In genomic region chr3:43289401-43289800, GRCh38 we compare ENCODE assay signal across 10 cellular contexts. TPM values are rescaled to one million over a fixed set of nuclear protein-coding genes. Genes with fewer than 3 reads are reported as not detected.
DNase-seq lines count a peak whose midpoint lies in the region; ATAC-seq and TF ChIP-seq lines count a peak whose summit lies in the region.
"Had no signal": no experiment of that assay in that cellular context is flagged by ENCODE, and none has a peak within 500 bp of the region (broad histone marks: within the 10 kb centered on the region; RNA-seq: fewer than 3 reads in every experiment).

No MANE protein-coding gene starts in this region.

- H3K27me3 Mint-ChIP-seq in activated CD4-positive, alpha-beta T cell treated with anti-CD3 and anti-CD28 coated beads, Interleukin-2, amount 10 ng/mL, durations not matched to agents 24 days and 14 days: no peaks in the 10 kb centered on the region

- H3K4me3 ChIP-seq in adipocyte (ENCODE audit: low read length) (peak overlapping the region; percentile 96), liver (ENCODE audit: low read depth in 1 of 3, low read length in 3 of 3) (peak overlapping the region; percentile 42 to 93 (median 58)), thoracic aorta (peak overlapping the region; percentile 87)
- H3K4me3 ChIP-seq: cardiac muscle cell had no signal

- peaks cover 8% of the 10 kb centered on the region for H3K36me3 ChIP-seq in adipocyte (ENCODE audit: control insufficient read depth, insufficient read depth, low read length, severe bottlenecking)
- no peaks in the 10 kb centered on the region for H3K36me3 ChIP-seq in liver (ENCODE audit: control insufficient read depth in 4 of 4, insufficient read depth in 3 of 4, low read depth in 1 of 4, low read length in 3 of 4)
- no peaks in the 10 kb centered on the region for H3K36me3 ChIP-seq in thoracic aorta
- H3K36me3 ChIP-seq: cardiac muscle cell had no signal

- H3K9ac ChIP-seq in adipocyte (ENCODE audit: low read length) (no peak overlapping the region), liver (ENCODE audit: low read depth in 1 of 2, low read length in 2 of 2) (peak overlapping the region; percentile 39 to 50)

- ATAC-seq in thoracic aorta (ENCODE audit: insufficient number of reproducible peaks, low FRiP score, low read depth): no peak

- TF ChIP-seq CTCF in liver (IDR thresholded peaks at IDR 0.05; ENCODE audit: low read depth, low read length, missing input control) (no peak), thoracic aorta (IDR thresholded peaks at IDR 0.05) (no peak)

- intact Hi-C loops in activated CD4-positive, alpha-beta T cell treated with anti-CD3 and anti-CD28 coated beads, Interleukin-2, amount 10 ng/mL, durations not matched to agents 24 days and 14 days (cut with micrococcal nuclease): loop anchor here (2.0 to 10.0 kb wide), 6 partner anchors 38 to 695 kb away; partner anchors contain the start of genes ACKR2, ANO10, HIGD1A and POMGNT2

- H3K9me3 ChIP-seq in adipocyte (ENCODE audit: control insufficient read depth, low read length) (no peaks in the 10 kb centered on the region), liver (ENCODE audit: control insufficient read depth in 4 of 4, low read length in 3 of 4) (no peaks in the 10 kb centered on the region), thoracic aorta (no peaks in the 10 kb centered on the region)

- H3K4me1 Mint-ChIP-seq in activated CD4-positive, alpha-beta T cell treated with anti-CD3 and anti-CD28 coated beads, Interleukin-2, amount 10 ng/mL, durations not matched to agents 24 days and 14 days: peaks cover 59% of the 10 kb centered on the region

- peak overlapping the region; percentile 94 for H3K4me3 Mint-ChIP-seq in activated CD4-positive, alpha-beta T cell treated with anti-CD3 and anti-CD28 coated beads, Interleukin-2, amount 10 ng/mL, durations not matched to agents 24 days and 14 days

- H3K9me3 Mint-ChIP-seq in activated CD4-positive, alpha-beta T cell treated with anti-CD3 and anti-CD28 coated beads, Interleukin-2, amount 10 ng/mL, durations not matched to agents 24 days and 14 days: no peaks in the 10 kb centered on the region

- TF ChIP-seq RAD21 in liver (IDR thresholded peaks at IDR 0.05): no peak

- H3K27ac Mint-ChIP-seq in activated CD4-positive, alpha-beta T cell treated with anti-CD3 and anti-CD28 coated beads, Interleukin-2, amount 10 ng/mL, durations not matched to agents 24 days and 14 days: peak overlapping the region; percentile 93

- H3K27me3 ChIP-seq in adipocyte (replicated peaks; ENCODE audit: control insufficient read depth, insufficient read depth, low read length) (no peaks in the 10 kb centered on the region), liver (ENCODE audit: control insufficient read depth in 4 of 4, insufficient read depth in 4 of 4, low read length in 3 of 4) (no peaks in the 10 kb centered on the region), thoracic aorta (replicated peaks; ENCODE audit: insufficient read depth) (no peaks in the 10 kb centered on the region)

- H3K4me1 ChIP-seq in adipocyte (ENCODE audit: control insufficient read depth, insufficient read depth, low read length) (peaks cover 44% of the 10 kb centered on the region), liver (ENCODE audit: control insufficient read depth in 4 of 4, insufficient read depth in 4 of 4, low read length in 3 of 4) (peaks cover 4 to 54% (median 32%) of the 10 kb centered on the region in 4 donors), thoracic aorta (ENCODE audit: control insufficient read depth in 1 of 2, low read depth in 2 of 2) (peaks cover 35 to 40% of the 10 kb centered on the region in 2 donors)

- no peak for DNase-seq in activated CD4-positive, alpha-beta T cell treated with anti-CD3 and anti-CD28 coated beads, Interleukin-2, amount 10 ng/mL, durations not matched to agents 24 days and 14 days
- no peak for DNase-seq in activated CD4-positive, alpha-beta T cell treated with anti-CD3 and anti-CD28 coated beads, Interleukin-2, amount 50 U/mL, for 1 hour
- DNase-seq in adipocyte (ENCODE audit: low read depth) (peak; percentile 20), thoracic aorta (ENCODE audit: low spot score) (no peak), NCI-H510A (lab: John Stamatoyannopoulos, UW) (no peak), COR-L47 (lab: John Stamatoyannopoulos, UW) (no peak), NCI-H2081 treated with DMSO at 0.1 percent for 48 hours (lab: John Stamatoyannopoulos, UW) (no peak)
- DNase-seq: NCI-H1417 had no signal

- H3K36me3 Mint-ChIP-seq in activated CD4-positive, alpha-beta T cell treated with anti-CD3 and anti-CD28 coated beads, Interleukin-2, amount 10 ng/mL, durations not matched to agents 24 days and 14 days (ENCODE audit: low read depth): peaks cover 31% of the 10 kb centered on the region

- H3K27ac ChIP-seq in liver (ENCODE audit: low read depth in 1 of 2, low read length in 2 of 2) (peak overlapping the region; percentile 92 to 95), thoracic aorta (no peak overlapping the region)
- H3K27ac ChIP-seq: cardiac muscle cell had no signal

- 47% methylated on average over 2 of the region's 2 CpGs for WGBS in liver

TF ChIP-seq in liver, 16 proteins besides CTCF, POLR2A, EP300 and RAD21:
- TF ChIP-seq HNF4A (conservative IDR thresholded peaks at IDR 0.05): no peak
- TF ChIP-seq, protein P1, sequence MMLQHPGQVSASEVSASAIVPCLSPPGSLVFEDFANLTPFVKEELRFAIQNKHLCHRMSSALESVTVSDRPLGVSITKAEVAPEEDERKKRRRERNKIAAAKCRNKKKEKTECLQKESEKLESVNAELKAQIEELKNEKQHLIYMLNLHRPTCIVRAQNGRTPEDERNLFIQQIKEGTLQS (IDR thresholded peaks at IDR 0.05): no peak
- TF ChIP-seq, protein P2, sequence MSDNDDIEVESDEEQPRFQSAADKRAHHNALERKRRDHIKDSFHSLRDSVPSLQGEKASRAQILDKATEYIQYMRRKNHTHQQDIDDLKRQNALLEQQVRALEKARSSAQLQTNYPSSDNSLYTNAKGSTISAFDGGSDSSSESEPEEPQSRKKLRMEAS (IDR thresholded peaks at IDR 0.05): no peak
- no peak for TF ChIP-seq TAF1 (conservative IDR thresholded peaks at IDR 0.05)

RNA-seq across cellular contexts. Expression of gene SNRK, which starts 3.1 kb away (rescaled TPM):
- 29.0 and 30.3 TPM in 2 replicates for total RNA-seq in activated CD4-positive, alpha-beta T cell treated with anti-CD3 and anti-CD28 coated beads, Interleukin-2, amount 10 ng/mL, durations not matched to agents 24 days and 14 days
- total RNA-seq in liver (10 to 100 TPM; 21.5 to 28.5 TPM), thoracic aorta (10 to 100 TPM; 26.5 to 82.6 TPM)
- polyA plus RNA-seq in liver: 1 to 10 TPM; 5.8 to 7.7 TPM

Comparison
In these comparisons a context has a peak if more than half of its experiments do, and no peak if none do; other contexts are left out.
1. H3K27ac ChIP-seq: peak in liver (2 of 2); none in thoracic aorta (0 of 2).
2. Peak in every context shown above with its lines, with median percentiles within 50 percentile points of each other: H3K4me3 ChIP-seq.